In genomic region chr5:95565280-95565920, GRCh38 we compare ENCODE assay signal across 23 cellular contexts. TPM values are rescaled to one million over a fixed set of nuclear protein-coding genes. Genes with fewer than 3 reads are reported as not detected.
DNase-seq lines count a peak whose midpoint lies in the region; ATAC-seq and TF ChIP-seq lines count a peak whose summit lies in the region.
"Had no signal": no experiment of that assay in that cellular context is flagged by ENCODE, and none has a peak within 500 bp of the region (broad histone marks: within the 10 kb centered on the region; RNA-seq: fewer than 3 reads in every experiment).

No MANE protein-coding gene starts in this region.

- 0 out of 2 replicates have a peak, but pooled peaks cover 11% of the 10 kb centered on the region for H3K36me3 ChIP-seq in GM23248 (ENCODE audit: low read depth)
- H3K36me3 ChIP-seq in skeletal muscle satellite cell (ENCODE audit: insufficient read depth, low read length) = peaks cover 15% of the 10 kb centered on the region

- H3K4me2 ChIP-seq in GM23248 (ENCODE audit: unreplicated experiment) = no peak overlapping the region
- peak overlapping the region; percentile 1 for H3K4me2 ChIP-seq in skeletal muscle satellite cell (ENCODE audit: low read length)

- H3K4me1 ChIP-seq in GM23248 (ENCODE audit: insufficient read depth) = no peaks in the 10 kb centered on the region
- H3K4me1 ChIP-seq in skeletal muscle satellite cell (ENCODE audit: control insufficient read depth, insufficient read depth, low read length) = peaks cover 10% of the 10 kb centered on the region
- H3K4me1 ChIP-seq: foreskin keratinocyte, stomach, transverse colon had no signal

- no peaks in the 10 kb centered on the region for H4K20me1 ChIP-seq in GM23248 (ENCODE audit: insufficient read depth)

- ATAC-seq in GM19397 (IDR thresholded peaks at IDR 0.05; ENCODE audit: unreplicated experiment) (no peak), HG02852 (IDR thresholded peaks at IDR 0.05; ENCODE audit: unreplicated experiment) (no peak)
- ATAC-seq: activated CD4-positive, alpha-beta T cell treated with anti-CD3 and anti-CD28 coated beads for 36 hours; foreskin keratinocyte; left ventricle myocardium superior; natural killer cell had no signal

- H3K9ac ChIP-seq in GM23248 (no peak overlapping the region), skeletal muscle satellite cell (ENCODE audit: low read depth, low read length) (no peak overlapping the region)

- H3K4me3 ChIP-seq in GM23248 (no peak overlapping the region), fibroblast of villous mesenchyme (ENCODE audit: low read depth, low read length) (no peak overlapping the region), skeletal muscle satellite cell (ENCODE audit: low read length) (no peak overlapping the region)
- H3K4me3 ChIP-seq: cardiac muscle cell, dorsolateral prefrontal cortex, SK-N-MC, stomach, transverse colon had no signal

- TF ChIP-seq CTCF in fibroblast of villous mesenchyme (IDR thresholded peaks at IDR 0.05; ENCODE audit: insufficient read depth, low read depth, low read length) = no peak

- no peaks in the 10 kb centered on the region for H3K9me2 ChIP-seq in GM23248 (ENCODE audit: insufficient read depth)

- WGBS in GM23248 (ENCODE audit: low coverage in 1 of 2, low lambda C conversion rate in 2 of 2, missing lambda C conversion rate in 2 of 2), 2 experiments = 86 to 88% methylated on average over 4 of the region's 4 CpGs

- no peak overlapping the region for H3K27ac ChIP-seq in GM23248
- H3K27ac ChIP-seq: cardiac muscle cell, dorsolateral prefrontal cortex, foreskin keratinocyte, SK-N-MC, stomach, transverse colon had no signal

- DNase-seq in GM23248 = peak; percentile 9
- DNase-seq in astrocyte of the hippocampus (ENCODE audit: low read depth, low spot score) = peak; percentile 42
- peak; percentile 47 for DNase-seq in fibroblast of villous mesenchyme (ENCODE audit: low read depth)
- no peak for DNase-seq in nucleus accumbens (lab: John Stamatoyannopoulos, UW)
- DNase-seq: activated CD4-positive, alpha-beta T cell treated with anti-CD3 and anti-CD28 coated beads for 36 hours; activated T-cell treated with anti-CD3 and anti-CD28 coated beads, Interleukin-2, amount 50 U/mL, for 24 hours; dorsolateral prefrontal cortex; foreskin keratinocyte; immature natural killer cell; left ventricle myocardium superior; midbrain; natural killer cell; NCI-H1048; NCI-H526; posterior cingulate gyrus; stomach; transverse colon had no signal

- in situ Hi-C loops in GM23248 (cut with MboI) = no loop called here

- no peaks in the 10 kb centered on the region for H3K9me3 ChIP-seq in GM23248 (ENCODE audit: low read depth)
- H3K9me3 ChIP-seq in skeletal muscle satellite cell (replicated peaks; ENCODE audit: low read length) = no peaks in the 10 kb centered on the region
- H3K9me3 ChIP-seq: stomach, transverse colon had no signal

- no peaks in the 10 kb centered on the region for H3F3A ChIP-seq in GM23248 (ENCODE audit: insufficient read depth)

- H3K79me2 ChIP-seq in GM23248 (ENCODE audit: insufficient read depth) = no peaks in the 10 kb centered on the region

- H3K27me3 ChIP-seq in GM23248 (replicated peaks; ENCODE audit: insufficient read depth) (no peaks in the 10 kb centered on the region), skeletal muscle satellite cell (ENCODE audit: control insufficient read depth, insufficient read depth, low read length) (no peaks in the 10 kb centered on the region)
- H3K27me3 ChIP-seq: cardiac muscle cell, dorsolateral prefrontal cortex, foreskin keratinocyte, stomach, transverse colon had no signal

- no peak overlapping the region for H2AFZ ChIP-seq in GM23248

RNA-seq across cellular contexts. Expression of gene ARSK, which starts 10.5 kb away (rescaled TPM):
- total RNA-seq in GM23248 (2014; rRNA removed; shearing (Covaris generic)) = 8.9 and 14.5 TPM in 2 replicates
- 11.3 and 12.1 TPM in 2 replicates for polyA plus RNA-seq in GM23248 (2016; fragmentation: Nextera tagmentation; extraction: Ambion mirVana)
- total RNA-seq in fibroblast of villous mesenchyme = 12.6 and 21.6 TPM in 2 replicates
- 8.9 and 12.5 TPM in 2 replicates for total RNA-seq in skeletal muscle satellite cell (2012; rRNA removed)

RNA-seq across cellular contexts. Expression of gene SKIC3, which starts 10.6 kb away (rescaled TPM):
- 83.5 and 101 TPM in 2 replicates for total RNA-seq in GM23248 (2014; rRNA removed; shearing (Covaris generic))
- polyA plus RNA-seq in GM23248 (2016; fragmentation: Nextera tagmentation; extraction: Ambion mirVana) = 65.1 and 77.6 TPM in 2 replicates
- total RNA-seq in fibroblast of villous mesenchyme = 144 and 191 TPM in 2 replicates
- total RNA-seq in skeletal muscle satellite cell (2012; rRNA removed) = 104 and 118 TPM in 2 replicates

RNA-seq across cellular contexts. Expression of gene GPR150, which starts 54.5 kb away (rescaled TPM):
- total RNA-seq in GM23248 (2014; rRNA removed; shearing (Covaris generic)) = 1.1 TPM in 1 of 2 replicates, not detected in the other
- 0.25 and 0.35 TPM in 2 replicates for polyA plus RNA-seq in GM23248 (2016; fragmentation: Nextera tagmentation; extraction: Ambion mirVana)
- 0.32 and 0.43 TPM in 2 replicates for total RNA-seq in fibroblast of villous mesenchyme
- total RNA-seq in skeletal muscle satellite cell (2012; rRNA removed) = 0.22 and 0.25 TPM in 2 replicates
- total RNA-seq: foreskin keratinocyte, H4, left ventricle myocardium superior had no signal

Comparison
In these comparisons a context has a peak if more than half of its experiments do, and no peak if none do; other contexts are left out.
1. DNase-seq: peak in GM23248 (single experiment), astrocyte of the hippocampus (single experiment) and fibroblast of villous mesenchyme (single experiment); none in nucleus accumbens (0 of 56).